Comparison of ENCODE assay signal across 11 cellular contexts in the genomic region with DNA sequence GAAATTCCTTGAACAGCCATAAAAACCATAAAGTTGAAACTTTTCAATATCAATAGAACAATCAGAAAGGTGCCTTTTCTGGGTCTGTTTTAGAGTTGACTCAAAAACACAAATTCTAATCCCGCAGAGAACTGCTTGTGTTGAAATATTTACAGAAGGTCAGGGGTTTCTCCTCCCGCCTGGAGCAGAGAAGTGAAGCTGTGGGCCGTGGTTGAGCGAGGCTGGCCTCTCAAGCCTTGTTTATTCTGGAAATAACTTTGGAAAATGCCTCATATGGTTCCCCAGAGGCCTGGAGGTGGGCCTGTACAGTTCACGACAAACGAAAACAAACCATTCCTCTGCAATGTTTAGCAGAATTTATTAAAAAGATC.
DNase-seq lines count a peak whose midpoint lies in the region; ATAC-seq and TF ChIP-seq lines count a peak whose summit lies in the region.
"Had no signal": no experiment of that assay in that cellular context is flagged by ENCODE, and none has a peak within 500 bp of the region (broad histone marks: within the 10 kb centered on the region; RNA-seq: fewer than 3 reads in every experiment).

No MANE protein-coding gene starts in this region.

- no peaks in the 10 kb centered on the region for H3K36me3 ChIP-seq in body of pancreas (replicated peaks in 1 of 2; ENCODE audit: insufficient read depth in 1 of 2, low read depth in 2 of 2)

- peaks cover 31% of the 10 kb centered on the region for H3K4me1 ChIP-seq in body of pancreas

- peak; percentile 37 for DNase-seq in GM04503 (ENCODE audit: low read depth)
- peak in 3 of 4 donors; percentile 38 to 56 (median 51) for DNase-seq in body of pancreas
- DNase-seq in left colon: peak; percentile 22 to 43
- DNase-seq in NCI-H1105 treated with DMSO at 0.1 percent for 48 hours (lab: John Stamatoyannopoulos, UW): no peak
- DNase-seq in foreskin melanocyte: no peak
- no peak for DNase-seq in GM10266 (ENCODE audit: extremely low spot score)
- DNase-seq: activated CD4-positive, alpha-beta memory T cell treated with anti-CD3 and anti-CD28 coated beads for 36 hours; GF-D8; stimulated activated naive CD4-positive, alpha-beta T cell had no signal

- TF ChIP-seq CTCF in body of pancreas (IDR thresholded peaks at IDR 0.05) (no peak), GM10266 (IDR thresholded peaks at IDR 0.05; ENCODE audit: control insufficient read depth, insufficient read depth, low read depth, missing control alignments) (no peak)

- H3K9me3 ChIP-seq in body of pancreas: no peaks in the 10 kb centered on the region

- H3K27ac ChIP-seq in body of pancreas: peak overlapping the region in 2 of 4 donors; percentile 51 to 52
- peak overlapping the region in 15 of 21 experiments; percentile 2 to 77 (median 36) for H3K27ac ChIP-seq in skin epidermis

- intact Hi-C loops in body of pancreas (cut with DNase I): no loop called here
- intact Hi-C loops in left colon (cut with DNase I, micrococcal nuclease): no loop called here

- ATAC-seq in body of pancreas (peak; percentile 19), left colon (no peak), HG02840 (IDR thresholded peaks at IDR 0.05; ENCODE audit: low FRiP score, unreplicated experiment) (no peak)

- no peak overlapping the region for H3K4me3 ChIP-seq in body of pancreas
- no peak overlapping the region for H3K4me3 ChIP-seq in skin epidermis

- TF ChIP-seq POLR2A in body of pancreas (IDR thresholded peaks at IDR 0.05): no peak

- 16 to 39% methylated on average over 6 of the region's 6 CpGs for WGBS in body of pancreas, 2 donors

- H3K27me3 ChIP-seq in body of pancreas: no peaks in the 10 kb centered on the region

Comparison
In these comparisons a context has a peak if more than half of its experiments do, and no peak if none do; other contexts are left out.
1. DNase-seq: peak in GM04503 (single experiment), body of pancreas (3 of 4) and left colon (2 of 2); none in NCI-H1105 treated with DMSO at 0.1 percent for 48 hours (single experiment), foreskin melanocyte (single experiment) and GM10266 (single experiment).